In the genomic region with DNA sequence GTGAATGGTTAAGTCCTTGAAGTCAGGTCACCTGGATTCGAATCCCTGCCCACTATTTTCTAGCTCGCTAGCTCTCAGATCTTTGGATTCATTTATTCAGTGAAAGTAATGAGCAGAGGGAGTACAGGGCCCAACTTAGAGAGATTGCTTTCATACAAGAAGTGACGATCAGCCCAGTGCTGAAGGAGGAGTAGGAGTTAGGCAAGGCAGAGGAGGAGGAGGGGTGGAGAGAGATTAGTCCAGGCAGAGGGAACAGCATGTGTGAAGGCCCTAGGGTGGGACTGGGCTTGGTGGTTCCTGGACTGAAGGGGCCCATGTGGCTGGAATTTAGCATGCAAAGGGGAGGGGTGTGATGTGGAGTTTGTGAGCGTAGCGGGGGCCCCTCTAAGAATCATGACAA, we compare ENCODE assay signal across 30 cellular contexts. TPM values are rescaled to one million over a fixed set of nuclear protein-coding genes. Genes with fewer than 3 reads are reported as not detected.
"Had no signal": no experiment of that assay in that cellular context is flagged by ENCODE, and none has a peak within 500 bp of the region (broad histone marks: within the 10 kb centered on the region; RNA-seq: fewer than 3 reads in every experiment).

No MANE protein-coding gene starts in this region.

- H3K36me3 Mint-ChIP-seq: mesothelial cell of epicardium, naive B cell, natural killer cell, neural progenitor cell had no signal

- H3K9me3 Mint-ChIP-seq: mesothelial cell of epicardium; naive B cell; natural killer cell; nephron progenitor cell; neural progenitor cell; stimulated activated naive B cell treated with anti-CD40 and anti-IgM and Interleukin-4, amounts not matched to agents 10 μg/mL and 1 μg/mL and 100 μg/mL, for 72 hours had no signal

- H3K4me3 ChIP-seq: left ventricle myocardium inferior, lung, neural progenitor cell, ovary, right atrium auricular region, right lobe of liver, smooth muscle cell, stomach, testis, thyroid gland, transverse colon, upper lobe of left lung, vagina had no signal

- H3K27ac Mint-ChIP-seq: mesothelial cell of epicardium; natural killer cell; nephron progenitor cell; neural progenitor cell; progenitor cell of endocrine pancreas; stimulated activated naive B cell treated with anti-CD40 and anti-IgM and Interleukin-4, amounts not matched to agents 10 μg/mL and 1 μg/mL and 100 μg/mL, for 72 hours had no signal

- H3K36me3 ChIP-seq: left ventricle myocardium inferior, neural progenitor cell, ovary, right atrium auricular region, right lobe of liver, stomach, thyroid gland, transverse colon, upper lobe of left lung, vagina had no signal

- DNase-seq: islet precursor cell; left ventricle myocardium inferior; mesendoderm; naive B cell; natural killer cell; nephron progenitor cell; ovary; right lobe of liver; stimulated activated CD4-positive, alpha-beta T cell treated with anti-CD3 and anti-CD28 coated beads, Interleukin-1b, Interleukin-23, amount 100 ng/mL, for 48 hours; stimulated activated CD4-positive, alpha-beta T cell treated with anti-CD3 and anti-CD28 coated beads, Interleukin-2, amount 100 ng/mL, for 48 hours; stimulated activated CD4-positive, alpha-beta T cell treated with anti-CD3 and anti-CD28 coated beads, Interleukin-4, amount 100 ng/mL, for 4 hours; stimulated activated CD8-positive, alpha-beta memory T cell treated with anti-CD3 and anti-CD28 coated beads, Interleukin-4, amount 100 ng/mL, for 48 hours; stimulated activated naive B cell treated with anti-CD40 and anti-IgM and Interleukin-4, amounts not matched to agents 10 μg/mL and 1 μg/mL and 100 μg/mL, for 72 hours; stimulated activated naive CD8-positive, alpha-beta T cell treated with anti-CD3 and anti-CD28 coated beads, Interleukin-15, Interleukin-2, amounts not matched to agents 100 U/mL and 50 U/mL, for 24 hours; stomach; testis; thyroid gland; transverse colon; upper lobe of left lung had no signal

- H3K27ac ChIP-seq: left ventricle myocardium inferior, neural progenitor cell, ovary, right atrium auricular region, right lobe of liver, stomach, testis, thyroid gland, transverse colon, upper lobe of left lung, vagina had no signal

- H3K27me3 ChIP-seq: ovary, right atrium auricular region, right lobe of liver, testis, upper lobe of left lung, vagina had no signal

- ATAC-seq: natural killer cell; right lobe of liver; stimulated activated naive B cell treated with anti-CD40 and anti-IgM and Interleukin-4, amounts not matched to agents 10 μg/mL and 1 μg/mL and 100 μg/mL, for 72 hours; stimulated activated naive CD8-positive, alpha-beta T cell treated with anti-CD3 and anti-CD28 coated beads, Interleukin-15, Interleukin-2, amounts not matched to agents 100 U/mL and 50 U/mL, for 24 hours had no signal

- H3K4me3 Mint-ChIP-seq: mesothelial cell of epicardium; natural killer cell; nephron progenitor cell; neural progenitor cell; stimulated activated naive B cell treated with anti-CD40 and anti-IgM and Interleukin-4, amounts not matched to agents 10 μg/mL and 1 μg/mL and 100 μg/mL, for 72 hours had no signal

- H3K9me3 ChIP-seq: left ventricle myocardium inferior, ovary, right atrium auricular region, right lobe of liver, stomach, testis, thyroid gland, transverse colon, upper lobe of left lung, vagina had no signal

RNA-seq across cellular contexts. Expression of a gene that starts 59.3 kb away (rescaled TPM):
- total RNA-seq: mononuclear cell, natural killer cell, ovary, pulmonary artery endothelial cell, renal cortical epithelial cell, right lobe of liver, skeletal muscle tissue, smooth muscle cell had no signal
